9 cellular contexts compared by ENCODE assay signal in genomic region chr12:111435661-111436201, GRCh38. TPM values are rescaled to one million over a fixed set of nuclear protein-coding genes. Genes with fewer than 3 reads are reported as not detected.
DNase-seq lines count a peak whose midpoint lies in the region; ATAC-seq and TF ChIP-seq lines count a peak whose summit lies in the region.
"Had no signal": no experiment of that assay in that cellular context is flagged by ENCODE, and none has a peak within 500 bp of the region (broad histone marks: within the 10 kb centered on the region; RNA-seq: fewer than 3 reads in every experiment).

No MANE protein-coding gene starts in this region.

- no peaks in the 10 kb centered on the region for H3K9me3 ChIP-seq in CD8-positive, alpha-beta memory T cell (ENCODE audit: low read length)
- no peaks in the 10 kb centered on the region for H3K9me3 ChIP-seq in KOPT-K1 (ENCODE audit: insufficient read depth, low read length, poor library complexity, severe bottlenecking)

- no peak for TF ChIP-seq CTCF in osteocyte (IDR thresholded peaks at IDR 0.05)

- peaks cover 86 to 98% (median 91%) of the 10 kb centered on the region in 3 donors for H3K4me1 Mint-ChIP-seq in CD8-positive, alpha-beta memory T cell
- H3K4me1 Mint-ChIP-seq in central memory CD8-positive, alpha-beta T cell: peaks cover 91% of the 10 kb centered on the region
- peaks cover 69% of the 10 kb centered on the region for H3K4me1 Mint-ChIP-seq in osteocyte (ENCODE audit: unreplicated experiment)

- peak overlapping the region; percentile 98 for H3K27ac ChIP-seq in CD8-positive, alpha-beta memory T cell (ENCODE audit: low read depth, low read length)
- H3K27ac ChIP-seq in KOPT-K1 (ENCODE audit: low read depth, low read length, poor library complexity, severe bottlenecking): peak overlapping the region; percentile 67

- POLR2A ChIA-PET in CD8-positive, alpha-beta memory T cell (lab: Charles Lee): interaction anchor here (1.2 to 2.1 kb wide), 7 partner anchors 9 to 33 kb away, joined by 4 to 41 read pairs (median 15); partner anchors contain the start of gene SH2B3

- H3K36me3 Mint-ChIP-seq in CD8-positive, alpha-beta memory T cell: peaks cover 4 to 11% (median 6%) of the 10 kb centered on the region in 3 donors
- H3K36me3 Mint-ChIP-seq in central memory CD8-positive, alpha-beta T cell (ENCODE audit: insufficient read depth): peaks cover 41% of the 10 kb centered on the region
- H3K36me3 Mint-ChIP-seq in osteocyte (ENCODE audit: unreplicated experiment): peaks cover 4% of the 10 kb centered on the region

- no peaks in the 10 kb centered on the region for H3K27me3 ChIP-seq in CD8-positive, alpha-beta memory T cell (ENCODE audit: insufficient read depth, low read length, poor library complexity, severe bottlenecking)

- peak overlapping the region; percentile 99 to 100 (median 100) for H3K27ac Mint-ChIP-seq in CD8-positive, alpha-beta memory T cell
- H3K27ac Mint-ChIP-seq in central memory CD8-positive, alpha-beta T cell (ENCODE audit: low read depth): peak overlapping the region; percentile 100
- peak overlapping the region; percentile 90 for H3K27ac Mint-ChIP-seq in osteocyte (ENCODE audit: unreplicated experiment)

- H3K9me3 Mint-ChIP-seq in CD8-positive, alpha-beta memory T cell: no peaks in the 10 kb centered on the region
- H3K9me3 Mint-ChIP-seq in central memory CD8-positive, alpha-beta T cell: no peaks in the 10 kb centered on the region
- no peaks in the 10 kb centered on the region for H3K9me3 Mint-ChIP-seq in osteocyte (ENCODE audit: unreplicated experiment)

- CTCF ChIA-PET in CD8-positive, alpha-beta memory T cell (lab: Charles Lee): interaction anchor here (1.1 to 31.7 kb wide), 5 partner anchors 10 to 33 kb away, joined by 3 to 1032 read pairs (median 9); partner anchors contain the start of gene SH2B3

- H3K36me3 ChIP-seq in CD8-positive, alpha-beta memory T cell (ENCODE audit: insufficient read depth, low read length): no peaks in the 10 kb centered on the region
- peaks cover 14% of the 10 kb centered on the region for H3K36me3 ChIP-seq in KOPT-K1 (ENCODE audit: insufficient read depth, low read length)

- DNase-seq in CD8-positive, alpha-beta memory T cell: peak in 3 of 5 donors; percentile 51 to 71 (median 57)
- DNase-seq in central memory CD8-positive, alpha-beta T cell (ENCODE audit: low spot score in 2 of 2): peak in 1 of 2 donors; percentile 46
- DNase-seq in osteocyte (ENCODE audit: extremely low spot score, unreplicated experiment): no peak
- no peak for DNase-seq in midbrain (lab: John Stamatoyannopoulos, UW)
- DNase-seq in GM19240 (ENCODE audit: insufficient read length, low spot score): no peak
- DNase-seq: NCI-H2227 treated with DMSO at 0.1 percent for 48 hours had no signal

- H3K4me1 ChIP-seq in CD8-positive, alpha-beta memory T cell (ENCODE audit: insufficient read depth, low read length): peaks cover 97% of the 10 kb centered on the region

- peaks cover 0 to 3% of the 10 kb centered on the region in 2 donors for H3K27me3 Mint-ChIP-seq in CD8-positive, alpha-beta memory T cell
- no peaks in the 10 kb centered on the region for H3K27me3 Mint-ChIP-seq in central memory CD8-positive, alpha-beta T cell
- no peaks in the 10 kb centered on the region for H3K27me3 Mint-ChIP-seq in osteocyte (ENCODE audit: unreplicated experiment)

- H3K4me3 Mint-ChIP-seq in CD8-positive, alpha-beta memory T cell: peak overlapping the region; percentile 74 to 92 (median 87)
- H3K4me3 Mint-ChIP-seq in central memory CD8-positive, alpha-beta T cell: peak overlapping the region; percentile 78
- H3K4me3 Mint-ChIP-seq in osteocyte (ENCODE audit: unreplicated experiment): no peak overlapping the region

- peak; percentile 5 for ATAC-seq in central memory CD8-positive, alpha-beta T cell (replicated peaks; ENCODE audit: extremely low read depth, poor library complexity, severe bottlenecking)
- ATAC-seq in activated CD4-positive, CD25-positive, alpha-beta regulatory T cell treated with anti-CD3 and anti-CD28 coated beads, Interleukin-2, amount 50 U/mL, for 24 hours: no peak
- no peak for ATAC-seq in HG03139 (IDR thresholded peaks at IDR 0.05; ENCODE audit: unreplicated experiment)

- H3K4me3 ChIP-seq in CD8-positive, alpha-beta memory T cell (ENCODE audit: low read length): peak overlapping the region; percentile 49

RNA-seq across cellular contexts. Expression of gene SH2B3, which starts 30.0 kb away (rescaled TPM):
- 10 to 100 TPM; 46.8 to 48.9 TPM for total RNA-seq in CD8-positive, alpha-beta memory T cell
- polyA plus RNA-seq in CD8-positive, alpha-beta memory T cell: 11.1 TPM
- total RNA-seq in osteocyte: 36.4 and 37.4 TPM in 2 replicates

Comparison
In these comparisons a context has a peak if more than half of its experiments do, and no peak if none do; other contexts are left out.
1. DNase-seq: peak in CD8-positive, alpha-beta memory T cell (3 of 5); none in osteocyte (single experiment), midbrain (single experiment) and GM19240 (single experiment).
2. Peak in every context shown above with its lines, with median percentiles within 50 percentile points of each other: H3K27ac Mint-ChIP-seq.